In genomic region chr6:28747631-28748157, GRCh38 we compare ENCODE assay signal across 9 cellular contexts.
DNase-seq lines count a peak whose midpoint lies in the region; ATAC-seq, FAIRE-seq and TF ChIP-seq lines count a peak whose summit lies in the region.
"Had no signal": no experiment of that assay in that cellular context is flagged by ENCODE, and none has a peak within 500 bp of the region (broad histone marks: within the 10 kb centered on the region; RNA-seq: fewer than 3 reads in every experiment).

No MANE protein-coding gene starts in this region.

- in situ Hi-C loops in HAP-1 (cut with MboI; ENCODE audit: low sequenced_read_pairs), result no loop called here

- H3F3A ChIP-seq in PC-9 (ENCODE audit: insufficient read depth, low read depth), result peaks cover 10% of the 10 kb centered on the region

- TF ChIP-seq CTCF in PC-9 (conservative IDR thresholded peaks at IDR 0.05) (no peak), fibroblast of lung (conservative IDR thresholded peaks at IDR 0.05 in 1 of 2, IDR thresholded peaks at IDR 0.05 in 1 of 2; ENCODE audit: low read depth in 1 of 2, low read length in 2 of 2) (no peak), kidney (IDR thresholded peaks at IDR 0.05; ENCODE audit: borderline replicate concordance, extremely low read depth, insufficient read depth) (no peak)

- H3K36me3 ChIP-seq in ACC112 (ENCODE audit: insufficient read depth, low read length) (no peaks in the 10 kb centered on the region), HAP-1 (replicated peaks) (no peaks in the 10 kb centered on the region), PC-9 (ENCODE audit: low read depth) (no peaks in the 10 kb centered on the region), fibroblast of lung (ENCODE audit: control insufficient read depth, insufficient read depth, low read length) (no peaks in the 10 kb centered on the region), kidney (ENCODE audit: control insufficient read depth in 1 of 2, insufficient read depth in 2 of 2, low read length in 2 of 2) (no peaks in the 10 kb centered on the region)
- H3K36me3 ChIP-seq: colonic mucosa had no signal

- no peaks in the 10 kb centered on the region for H3K4me1 ChIP-seq in ACC112 (ENCODE audit: control insufficient read depth, insufficient read depth, low read length, unreplicated experiment)
- H3K4me1 ChIP-seq in HAP-1, result peaks cover 11% of the 10 kb centered on the region
- peaks cover 14% of the 10 kb centered on the region for H3K4me1 ChIP-seq in PC-9 (replicated peaks; ENCODE audit: insufficient read depth)
- no peaks in the 10 kb centered on the region for H3K4me1 ChIP-seq in fibroblast of lung (ENCODE audit: control insufficient read depth, extremely low read depth, insufficient read depth, low read length)
- no peaks in the 10 kb centered on the region for H3K4me1 ChIP-seq in kidney (ENCODE audit: control insufficient read depth in 1 of 2, insufficient read depth in 1 of 2, low read depth in 1 of 2, low read length in 2 of 2)
- H3K4me1 ChIP-seq: colonic mucosa had no signal

- H3K4me2 ChIP-seq in PC-9 (peak overlapping the region; percentile 86), fibroblast of lung (ENCODE audit: extremely low read depth, insufficient read depth, low read length) (no peak overlapping the region)

- intact Hi-C loops in PC-9 (cut with micrococcal nuclease; ENCODE audit: unreplicated experiment), result no loop called here
- intact Hi-C loops in kidney (cut with DNase I), result no loop called here

- no peak overlapping the region for H3K9ac ChIP-seq in fibroblast of lung (ENCODE audit: insufficient read depth, low read length)
- H3K9ac ChIP-seq in kidney (ENCODE audit: low read length in 2 of 2), result no peak overlapping the region

- no peak for FAIRE-seq in kidney (lab: Jason Lieb, UNC)

- H3K9me3 ChIP-seq in HAP-1 (no peaks in the 10 kb centered on the region), PC-9 (ENCODE audit: insufficient read depth, low read depth) (no peaks in the 10 kb centered on the region), fibroblast of lung (ENCODE audit: control insufficient read depth, insufficient read depth, low read depth, low read length) (no peaks in the 10 kb centered on the region), kidney (ENCODE audit: control insufficient read depth in 1 of 2, low read length in 2 of 2) (peaks cover 0 to 4% of the 10 kb centered on the region in 2 donors)
- H3K9me3 ChIP-seq: colonic mucosa had no signal

- H2AFZ ChIP-seq in ACC112 (ENCODE audit: low read length, unreplicated experiment) (no peak overlapping the region), PC-9 (peak overlapping the region; percentile 69), fibroblast of lung (ENCODE audit: low read length) (no peak overlapping the region)

- H3K27me3 ChIP-seq in ACC112 (ENCODE audit: insufficient read depth, low read length) (peaks cover 43% of the 10 kb centered on the region), HAP-1 (ENCODE audit: low read depth) (no peaks in the 10 kb centered on the region), PC-9 (ENCODE audit: insufficient read depth, low read depth) (no peaks in the 10 kb centered on the region), fibroblast of lung (ENCODE audit: control insufficient read depth, insufficient read depth, low read length) (no peaks in the 10 kb centered on the region)

- no TSS peak for BruUV-seq in PC-9 (replicated peaks; lab: Mats Ljungman, UMichigan)

- H3K27ac ChIP-seq in ACC112 (ENCODE audit: low read depth, low read length), result no peak overlapping the region
- H3K27ac ChIP-seq in PC-9, result no peak overlapping the region
- no peak overlapping the region for H3K27ac ChIP-seq in fibroblast of lung (ENCODE audit: insufficient read depth, low read length)
- no peak overlapping the region for H3K27ac ChIP-seq in kidney (ENCODE audit: low read depth in 2 of 2, low read length in 2 of 2)
- H3K27ac ChIP-seq: colonic mucosa had no signal

- peak overlapping the region; percentile 76 for H3K4me3 ChIP-seq in ACC112 (ENCODE audit: low read depth, low read length)
- H3K4me3 ChIP-seq in HAP-1, result peak overlapping the region; percentile 28
- peak overlapping the region; percentile 58 for H3K4me3 ChIP-seq in PC-9
- H3K4me3 ChIP-seq in fibroblast of lung (replicated peaks in 1 of 4; ENCODE audit: control extremely low read depth in 1 of 4, insufficient read depth in 1 of 4, low read depth in 3 of 4, low read length in 4 of 4), result peak overlapping the region in 2 of 4 experiments; percentile 23 to 27
- H3K4me3 ChIP-seq in kidney (ENCODE audit: low read length in 2 of 2), result no peak overlapping the region
- H3K4me3 ChIP-seq: colonic mucosa had no signal

- H4K20me1 ChIP-seq in PC-9 (ENCODE audit: insufficient read depth) (peaks cover 3% of the 10 kb centered on the region; the same call in 1 of the 2 replicates), fibroblast of lung (ENCODE audit: control insufficient read depth, extremely low read depth, insufficient read depth, low read length) (no peaks in the 10 kb centered on the region)

- H3K9me2 ChIP-seq in PC-9 (ENCODE audit: insufficient read depth), result no peaks in the 10 kb centered on the region

- DNase-seq in HAP-1 (ENCODE audit: low spot score in 2 of 2) (peak; percentile 93 to 97), PC-9 (peak; percentile 39 to 65), fibroblast of lung (ENCODE audit: low read depth in 2 of 2) (peak; percentile 49 to 92), CD1c-positive myeloid dendritic cell (ENCODE audit: extremely low spot score) (no peak), kidney (no peak), pons (ENCODE audit: low spot score) (no peak)
- DNase-seq: colonic mucosa had no signal

- POLR2A ChIA-PET in PC-9 (lab: Charles Lee; ENCODE audit: unreplicated experiment), result no interaction called here

- no peak for ATAC-seq in HG02798 (IDR thresholded peaks at IDR 0.05; ENCODE audit: poor library complexity, unreplicated experiment)

- H3K79me2 ChIP-seq in ACC112 (ENCODE audit: control insufficient read depth, insufficient read depth, low read length, unreplicated experiment), result no peaks in the 10 kb centered on the region
- H3K79me2 ChIP-seq in PC-9 (ENCODE audit: low read depth), result no peaks in the 10 kb centered on the region
- no peaks in the 10 kb centered on the region for H3K79me2 ChIP-seq in fibroblast of lung (ENCODE audit: control insufficient read depth, insufficient read depth, low read length)

- CTCF ChIA-PET in PC-9 (lab: Charles Lee), result no interaction called here

Comparison
In these comparisons a context has a peak if more than half of its experiments do, and no peak if none do; other contexts are left out.
1. H3K4me3 ChIP-seq: peak in ACC112 (single experiment), HAP-1 (single experiment) and PC-9 (single experiment); none in kidney (0 of 2).
2. DNase-seq: peak in HAP-1 (2 of 2), PC-9 (2 of 2) and fibroblast of lung (2 of 2); none in CD1c-positive myeloid dendritic cell (single experiment), kidney (single experiment) and pons (single experiment).